29 cellular contexts compared by ENCODE assay signal in the genomic region with DNA sequence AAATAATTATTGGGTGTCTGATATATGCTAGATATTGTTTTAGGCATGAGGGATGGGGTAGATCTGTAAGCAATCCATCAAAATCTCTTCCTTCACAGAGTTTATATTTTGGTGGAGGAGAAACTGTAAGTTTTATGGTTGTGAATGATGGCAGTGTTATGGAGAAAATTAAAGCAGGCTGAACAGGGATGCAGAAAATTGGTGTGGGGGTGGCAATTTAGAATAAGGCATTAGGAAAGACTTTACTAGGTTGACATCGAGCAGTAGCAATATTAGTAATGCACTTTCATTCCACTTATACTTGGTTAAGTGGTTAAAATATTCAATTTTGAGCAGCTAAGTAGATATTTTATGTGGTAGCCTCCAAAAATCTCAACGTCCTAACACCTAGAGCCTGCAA.
"Had no signal": no experiment of that assay in that cellular context is flagged by ENCODE, and none has a peak within 500 bp of the region (broad histone marks: within the 10 kb centered on the region; RNA-seq: fewer than 3 reads in every experiment).

No MANE protein-coding gene starts in this region.

- ATAC-seq: activated naive CD4-positive, alpha-beta T cell treated with anti-CD3 and anti-CD28 coated beads, Interleukin-2, amount 50 U/mL, for 72 hours; activated naive CD8-positive, alpha-beta T cell treated with anti-CD3 and anti-CD28 coated beads, Interleukin-2, amount 50 U/mL, for 24 hours; activated T-cell treated with anti-CD3 and anti-CD28 coated beads, Interleukin-2, amount 50 U/mL, for 4 hours; activated T-cell treated with anti-CD3 and anti-CD28 coated beads, Interleukin-2, amount 50 U/mL, for 72 hours; activated T-helper 17 cell treated with anti-CD3 and anti-CD28 coated beads, Interleukin-2, amount 50 U/mL, for 72 hours; body of pancreas had no signal

- H3K9me3 ChIP-seq: adrenal gland, ascending aorta, body of pancreas, breast epithelium had no signal

- H3K36me3 ChIP-seq: adrenal gland, ascending aorta, brain microvascular endothelial cell, breast epithelium, cardiac muscle cell had no signal

- H3K27ac ChIP-seq: adrenal gland, ascending aorta, body of pancreas, brain microvascular endothelial cell, breast epithelium, cardiac muscle cell had no signal

- H3K4me3 ChIP-seq: adrenal gland, ascending aorta, body of pancreas, breast epithelium, cardiac muscle cell had no signal

- DNase-seq: activated effector memory CD4-positive, alpha-beta T cell treated with anti-CD3 and anti-CD28 coated beads, Interleukin-2, amount 50 U/mL, for 16 hours; activated effector memory CD4-positive, alpha-beta T cell treated with Interleukin-2 at 50 U/mL for 16 hours; activated gamma-delta T cell; activated gamma-delta T cell treated with Interleukin-2 at 50 U/mL for 16 hours; activated naive CD4-positive, alpha-beta T cell; activated naive CD4-positive, alpha-beta T cell treated with anti-CD3 and anti-CD28 coated beads for 36 hours; activated naive CD4-positive, alpha-beta T cell treated with anti-CD3 and anti-CD28 coated beads, Interleukin-2, amount 10 ng/mL, durations not matched to agents 7 days and 5 days; activated naive CD4-positive, alpha-beta T cell treated with anti-CD3 and anti-CD28 coated beads, Interleukin-2, amount 50 U/mL, for 16 hours; activated naive CD4-positive, alpha-beta T cell treated with Interleukin-2 at 50 U/mL for 16 hours; activated naive CD8-positive, alpha-beta T cell treated with anti-CD3 and anti-CD28 coated beads for 36 hours; activated naive CD8-positive, alpha-beta T cell treated with anti-CD3 and anti-CD28 coated beads, Interleukin-2, amount 10 ng/mL, durations not matched to agents 7 days and 5 days; activated naive CD8-positive, alpha-beta T cell treated with anti-CD3 and anti-CD28 coated beads, Interleukin-2, amount 50 U/mL, for 24 hours; activated T-cell treated with anti-CD3 and anti-CD28 coated beads, Interleukin-2, amount 50 U/mL, for 4 hours; activated T-cell treated with anti-CD3 and anti-CD28 coated beads, Interleukin-2, amount 50 U/mL, for 48 hours; activated T-cell treated with anti-CD3 and anti-CD28 coated beads, Interleukin-2, amount 50 U/mL, for 72 hours; adrenal gland; amniotic stem cell; amygdala; anterior cingulate cortex; aorta; body of pancreas; brain microvascular endothelial cell; central memory CD4-positive, alpha-beta T cell; cerebellar nuclear complex had no signal

- H3K27me3 ChIP-seq: adrenal gland, ascending aorta, body of pancreas, brain microvascular endothelial cell, breast epithelium, cardiac muscle cell had no signal

- H3K4me1 ChIP-seq: ascending aorta, body of pancreas, breast epithelium had no signal
